ENCODE assay signal across 10 cellular contexts in genomic region chr17:4162775-4163498, GRCh38. TPM values are rescaled to one million over a fixed set of nuclear protein-coding genes. Genes with fewer than 3 reads are reported as not detected.
DNase-seq lines count a peak whose midpoint lies in the region; ATAC-seq and TF ChIP-seq lines count a peak whose summit lies in the region.
"Had no signal": no experiment of that assay in that cellular context is flagged by ENCODE, and none has a peak within 500 bp of the region (broad histone marks: within the 10 kb centered on the region; RNA-seq: fewer than 3 reads in every experiment).

No MANE protein-coding gene starts in this region.

- H3K79me2 ChIP-seq in mammary epithelial cell (ENCODE audit: insufficient read depth, low read length): no peaks in the 10 kb centered on the region

- no peaks in the 10 kb centered on the region for H3K27me3 Mint-ChIP-seq in MCF 10A (ENCODE audit: insufficient read depth, unreplicated experiment)
- no peaks in the 10 kb centered on the region for H3K27me3 Mint-ChIP-seq in activated B cell treated with CpG ODN at 0.5 μM for 24 hours

- WGBS in mammary epithelial cell (ENCODE audit: low coverage, missing lambda C conversion rate): 99% methylated on average over 12 of the region's 15 CpGs
- 75 to 77% methylated on average over 15 of the region's 15 CpGs for WGBS in lung, 2 donors

- intact Hi-C loops in MCF 10A (cut with micrococcal nuclease): no loop called here
- intact Hi-C loops in mammary epithelial cell (cut with micrococcal nuclease): no loop called here
- intact Hi-C loops in activated B cell treated with CpG ODN at 0.5 μM for 24 hours (cut with micrococcal nuclease): no loop called here
- intact Hi-C loops in upper lobe of right lung (cut with DNase I): no loop called here

- in situ Hi-C loops in mammary epithelial cell (cut with MboI; ENCODE audit: low sequenced_read_pairs in 2 of 2): no loop called here

- CTCF ChIA-PET in MCF 10A (lab: Yijun Ruan, JAX) (interaction anchor here (0.5 to 2.5 kb wide), 5 partner anchors 14 to 167 kb away, joined by 3 to 10 read pairs (median 3); partner anchors contain the start of genes CYB5D2 and ZZEF1), mammary epithelial cell (lab: Charles Lee; ENCODE audit: low non-redundant PET) (no interaction called here), activated B cell treated with CpG ODN at 0.5 μM for 24 hours (lab: Charles Lee) (interaction anchor here (0.5 to 1.2 kb wide), 4 partner anchors 19 to 1260 kb away, joined by 3 read pairs; no protein-coding TSS in a partner anchor)

- no peak overlapping the region for H3K27ac ChIP-seq in mammary epithelial cell (ENCODE audit: insufficient read depth, low read depth, low read length)
- H3K27ac ChIP-seq in lung (ENCODE audit: low read depth in 1 of 2, low read length in 1 of 2): peak overlapping the region; percentile 9 to 26
- H3K27ac ChIP-seq in upper lobe of right lung: peak overlapping the region; percentile 63

- BruUV-seq in MCF 10A (replicated peaks; lab: Mats Ljungman, UMichigan) (no TSS peak), mammary epithelial cell (replicated peaks; lab: Mats Ljungman, UMichigan) (no TSS peak)

- H3K27ac Mint-ChIP-seq in MCF 10A (ENCODE audit: low read depth, unreplicated experiment): peak overlapping the region; percentile 98
- peak overlapping the region; percentile 67 for H3K27ac Mint-ChIP-seq in activated B cell treated with CpG ODN at 0.5 μM for 24 hours
- peak overlapping the region in 1 of 2 donors; percentile 69 for H3K27ac Mint-ChIP-seq in activated naive CD4-positive, alpha-beta T cell treated with anti-CD3 and anti-CD28 coated beads, Interleukin-2, amount 50 U/mL, for 72 hours

- H3K4me3 ChIP-seq in mammary epithelial cell (replicated peaks in 1 of 3; ENCODE audit: insufficient read depth in 1 of 3, low read depth in 2 of 3, low read length in 3 of 3) (no peak overlapping the region), lung (no peak overlapping the region), upper lobe of right lung (no peak overlapping the region)

- DNase-seq in MCF 10A (ENCODE audit: unreplicated experiment) (no peak), mammary epithelial cell (no peak), activated B cell treated with CpG ODN at 0.5 μM for 24 hours (no peak), lung (ENCODE audit: low spot score) (no peak), upper lobe of right lung (no peak)
- no peak for DNase-seq in activated naive CD4-positive, alpha-beta T cell treated with anti-CD3 and anti-CD28 coated beads, Interleukin-2, amount 50 U/mL, for 72 hours (ENCODE audit: low spot score in 2 of 2)
- DNase-seq: activated CD4-positive, alpha-beta T cell treated with anti-CD3 and anti-CD28 coated beads for 1 hour; NCI-H1105 treated with DMSO at 0.1 percent for 48 hours had no signal

- TF ChIP-seq CTCF in MCF 10A (IDR thresholded peaks at IDR 0.05; ENCODE audit: unreplicated experiment): no peak
- no peak for TF ChIP-seq CTCF in mammary epithelial cell (conservative IDR thresholded peaks at IDR 0.05 in 1 of 2, IDR thresholded peaks at IDR 0.05 in 1 of 2; ENCODE audit: extremely low read depth in 1 of 2, insufficient read depth in 1 of 2, low read depth in 1 of 2, low read length in 2 of 2)
- TF ChIP-seq CTCF in activated B cell treated with CpG ODN at 0.5 μM for 24 hours (IDR thresholded peaks at IDR 0.05): no peak
- TF ChIP-seq CTCF in lung (IDR thresholded peaks at IDR 0.05; ENCODE audit: control extremely low read depth, extremely low read depth): no peak
- TF ChIP-seq CTCF in upper lobe of right lung (IDR thresholded peaks at IDR 0.05): no peak

- H3K36me3 ChIP-seq in mammary epithelial cell (ENCODE audit: insufficient read depth, low read length): peaks cover 13% of the 10 kb centered on the region
- H3K36me3 ChIP-seq in lung (ENCODE audit: control insufficient read depth in 2 of 2, insufficient read depth in 2 of 2, low read length in 2 of 2): peaks cover 8 to 24% of the 10 kb centered on the region in 2 donors
- H3K36me3 ChIP-seq in upper lobe of right lung: peaks cover 38% of the 10 kb centered on the region

- no peak overlapping the region for H2AFZ ChIP-seq in mammary epithelial cell (ENCODE audit: low read depth, low read length)

- POLR2A ChIA-PET in MCF 10A (lab: Yijun Ruan, JAX): interaction anchor here (0.7 to 18.5 kb wide), 11 partner anchors 9 to 317 kb away, joined by 3 to 555 read pairs (median 9); partner anchors contain the start of genes CYB5D2, NCBP3 and ZZEF1
- POLR2A ChIA-PET in activated B cell treated with CpG ODN at 0.5 μM for 24 hours (lab: Charles Lee): interaction anchor here (0.6 to 5.9 kb wide), 3 partner anchors 19 to 1323 kb away, joined by 3 to 46 read pairs (median 3); partner anchors contain the start of genes CYB5D2, MIS12 and ZZEF1

- H3K4me3 Mint-ChIP-seq in MCF 10A (ENCODE audit: unreplicated experiment) (no peak overlapping the region), activated B cell treated with CpG ODN at 0.5 μM for 24 hours (no peak overlapping the region)

- ATAC-seq in activated B cell treated with CpG ODN at 0.5 μM for 24 hours (ENCODE audit: low read depth) (peak; percentile 75), lung (ENCODE audit: insufficient read depth, low FRiP score) (no peak), upper lobe of right lung (peak; percentile 52), GM19452 (IDR thresholded peaks at IDR 0.05; ENCODE audit: unreplicated experiment) (no peak), GM18517 (IDR thresholded peaks at IDR 0.05; ENCODE audit: unreplicated experiment) (no peak)
- no peak for ATAC-seq in activated naive CD4-positive, alpha-beta T cell treated with anti-CD3 and anti-CD28 coated beads, Interleukin-2, amount 50 U/mL, for 72 hours

- no peaks in the 10 kb centered on the region for H3K9me3 Mint-ChIP-seq in MCF 10A (ENCODE audit: unreplicated experiment)
- no peaks in the 10 kb centered on the region for H3K9me3 Mint-ChIP-seq in activated B cell treated with CpG ODN at 0.5 μM for 24 hours
- H3K9me3 Mint-ChIP-seq in activated naive CD4-positive, alpha-beta T cell treated with anti-CD3 and anti-CD28 coated beads, Interleukin-2, amount 50 U/mL, for 72 hours: no peaks in the 10 kb centered on the region

- peaks cover 36% of the 10 kb centered on the region for H3K36me3 Mint-ChIP-seq in MCF 10A (ENCODE audit: insufficient read depth, unreplicated experiment)
- H3K36me3 Mint-ChIP-seq in activated B cell treated with CpG ODN at 0.5 μM for 24 hours (ENCODE audit: low read depth): peaks cover 64% of the 10 kb centered on the region
- peaks cover 0 to 12% of the 10 kb centered on the region in 2 donors for H3K36me3 Mint-ChIP-seq in activated naive CD4-positive, alpha-beta T cell treated with anti-CD3 and anti-CD28 coated beads, Interleukin-2, amount 50 U/mL, for 72 hours

- H3K4me1 ChIP-seq in mammary epithelial cell (ENCODE audit: insufficient read depth, low read length): peaks cover 37% of the 10 kb centered on the region
- peaks cover 0 to 3% of the 10 kb centered on the region in 2 donors for H3K4me1 ChIP-seq in lung (ENCODE audit: control insufficient read depth in 2 of 2, insufficient read depth in 2 of 2, low read length in 2 of 2)
- H3K4me1 ChIP-seq in upper lobe of right lung: peaks cover 14% of the 10 kb centered on the region

- H3K4me2 ChIP-seq in mammary epithelial cell (ENCODE audit: insufficient read depth, low read depth, low read length): no peak overlapping the region

- H3K9me3 ChIP-seq in mammary epithelial cell (replicated peaks; ENCODE audit: insufficient read depth, low read length): no peaks in the 10 kb centered on the region
- no peaks in the 10 kb centered on the region for H3K9me3 ChIP-seq in lung (ENCODE audit: control insufficient read depth in 2 of 2, insufficient read depth in 1 of 2, low read length in 1 of 2)
- H3K9me3 ChIP-seq in upper lobe of right lung: no peaks in the 10 kb centered on the region

- H3K4me1 Mint-ChIP-seq in MCF 10A (ENCODE audit: insufficient read depth, unreplicated experiment) (peaks cover 57% of the 10 kb centered on the region), activated B cell treated with CpG ODN at 0.5 μM for 24 hours (peaks cover 11% of the 10 kb centered on the region)

- H3K9ac ChIP-seq in mammary epithelial cell (ENCODE audit: insufficient read depth, low read length): no peak overlapping the region

- no peaks in the 10 kb centered on the region for H4K20me1 ChIP-seq in mammary epithelial cell (ENCODE audit: insufficient read depth, low read length)

- H3K27me3 ChIP-seq in mammary epithelial cell (ENCODE audit: insufficient read depth, low read length) (no peaks in the 10 kb centered on the region), lung (ENCODE audit: control insufficient read depth, insufficient read depth) (no peaks in the 10 kb centered on the region), upper lobe of right lung (no peaks in the 10 kb centered on the region)

- dilution Hi-C loops in mammary epithelial cell (cut with HindIII; ENCODE audit: low sequenced_read_pairs): no loop called here

RNA-seq across cellular contexts. Expression of gene CYB5D2, which starts 19.9 kb away (rescaled TPM):
- total RNA-seq in MCF 10A (2022) (13.8 and 17.6 TPM in 2 replicates), mammary epithelial cell (10 to 100 TPM; 15.1 to 16.3 TPM), activated B cell treated with CpG ODN at 0.5 μM for 24 hours (5.5 and 6.2 TPM in 2 replicates), lung (10 to 100 TPM; 17.1 to 21.8 TPM), upper lobe of right lung (12.5 TPM)
- polyA plus RNA-seq in mammary epithelial cell (25.1 TPM), lung (10 to 100 TPM in 1 of 2 donors, 1 to 10 TPM in 1; 9.2 to 11.6 TPM)
- polyA minus RNA-seq in mammary epithelial cell: 24.8 TPM
- total RNA-seq in activated naive CD4-positive, alpha-beta T cell treated with anti-CD3 and anti-CD28 coated beads, Interleukin-2, amount 50 U/mL, for 72 hours: 10 to 100 TPM in 1 of 2 donors, 1 to 10 TPM in 1; 2.6 to 10.6 TPM

RNA-seq across cellular contexts. Expression of gene ZZEF1, which starts 20.1 kb away (rescaled TPM):
- 35.0 and 37.9 TPM in 2 replicates for total RNA-seq in MCF 10A (2022)
- 10 to 100 TPM; 33.6 to 44.7 TPM for total RNA-seq in mammary epithelial cell
- polyA plus RNA-seq in mammary epithelial cell: 10.2 TPM
- polyA minus RNA-seq in mammary epithelial cell: 43.8 TPM
- total RNA-seq in activated B cell treated with CpG ODN at 0.5 μM for 24 hours: 64.0 and 81.1 TPM in 2 replicates
- total RNA-seq in lung: 10 to 100 TPM; 54.6 to 61.3 TPM
- polyA plus RNA-seq in lung: 10 to 100 TPM; 15.6 to 17.1 TPM
- total RNA-seq in upper lobe of right lung: 50.9 TPM
- 10 to 100 TPM; 37.0 to 50.0 TPM for total RNA-seq in activated naive CD4-positive, alpha-beta T cell treated with anti-CD3 and anti-CD28 coated beads, Interleukin-2, amount 50 U/mL, for 72 hours

Comparison
In these comparisons a context has a peak if more than half of its experiments do, and no peak if none do; other contexts are left out.
1. ATAC-seq: peak in activated B cell treated with CpG ODN at 0.5 μM for 24 hours (single experiment) and upper lobe of right lung (single experiment); none in lung (single experiment), GM19452 (single experiment), activated naive CD4-positive, alpha-beta T cell treated with anti-CD3 and anti-CD28 coated beads, Interleukin-2, amount 50 U/mL, for 72 hours (0 of 2) and GM18517 (single experiment).